Comparison of ENCODE assay signal across 19 cellular contexts in the genomic region with DNA sequence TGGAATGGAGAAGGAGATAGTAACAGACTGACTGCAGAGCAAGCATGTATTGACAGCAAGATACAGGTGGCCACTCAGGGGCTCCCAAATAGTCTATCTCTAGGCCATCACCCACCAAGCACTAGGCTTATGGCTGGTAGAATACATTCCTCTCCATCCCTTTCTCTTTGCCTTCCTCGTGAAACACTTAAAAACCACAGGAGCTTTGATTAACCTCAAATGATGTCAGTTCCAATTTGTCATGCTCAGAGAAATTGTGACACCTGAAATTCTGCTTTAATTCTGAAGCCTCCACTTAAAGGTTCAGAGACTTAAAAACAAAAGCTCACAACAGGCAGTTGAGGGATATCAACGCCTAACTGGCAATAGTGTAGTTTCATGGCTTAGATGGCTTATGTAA.
"Had no signal": no experiment of that assay in that cellular context is flagged by ENCODE, and none has a peak within 500 bp of the region (broad histone marks: within the 10 kb centered on the region; RNA-seq: fewer than 3 reads in every experiment).

No MANE protein-coding gene starts in this region.

- H3K36me3 Mint-ChIP-seq: naive B cell had no signal

- H3K4me3 Mint-ChIP-seq: nephron had no signal

- H3K27ac ChIP-seq: dorsolateral prefrontal cortex, pancreas had no signal

- DNase-seq: dorsolateral prefrontal cortex; effector CD8-positive, alpha-beta T cell; foreskin melanocyte; heart left ventricle; hippocampal formation; left colon; left ventricle myocardium superior; mesenchymal stem cell; naive B cell; occipital lobe; pancreas; right cardiac atrium; stimulated activated CD4-positive, alpha-beta T cell treated with anti-CD3 and anti-CD28 coated beads, Interleukin-2, amount 100 ng/mL, for 48 hours; stimulated activated naive CD4-positive, alpha-beta T cell treated with Interleukin-2 at 50 U/mL for 16 hours; trophoblast cell had no signal

- H3K27ac Mint-ChIP-seq: nephron, progenitor cell of endocrine pancreas had no signal

- H3K4me1 ChIP-seq: pancreas had no signal

- H3K4me3 ChIP-seq: dorsolateral prefrontal cortex, heart left ventricle, lung, pancreas, smooth muscle cell had no signal

- ATAC-seq: heart left ventricle, left colon, left ventricle myocardium superior, pancreas, right cardiac atrium had no signal

- H3K9me3 ChIP-seq: heart left ventricle, pancreas had no signal

- H3K9me3 Mint-ChIP-seq: naive B cell, nephron had no signal

- H3K36me3 ChIP-seq: heart left ventricle, pancreas had no signal

- H3K4me1 Mint-ChIP-seq: naive B cell had no signal
